In genomic region chr4:155946486-155946885, GRCh38 we compare ENCODE assay signal across 1 cellular context.
TF ChIP-seq lines count a peak whose summit lies in the region.

No MANE protein-coding gene starts in this region.

TF ChIP-seq in SK-N-SH treated with all-trans-retinoic acid at 6 μM for 48 hours, 23 proteins besides CTCF, POLR2A, EP300 and RAD21 (continued from another document):
- TF ChIP-seq CREB5 (CRISPR knock-in tag; IDR thresholded peaks at IDR 0.05; ENCODE audit: low read depth): no peak
